ENCODE assay signal across 1 cellular context in the genomic region with DNA sequence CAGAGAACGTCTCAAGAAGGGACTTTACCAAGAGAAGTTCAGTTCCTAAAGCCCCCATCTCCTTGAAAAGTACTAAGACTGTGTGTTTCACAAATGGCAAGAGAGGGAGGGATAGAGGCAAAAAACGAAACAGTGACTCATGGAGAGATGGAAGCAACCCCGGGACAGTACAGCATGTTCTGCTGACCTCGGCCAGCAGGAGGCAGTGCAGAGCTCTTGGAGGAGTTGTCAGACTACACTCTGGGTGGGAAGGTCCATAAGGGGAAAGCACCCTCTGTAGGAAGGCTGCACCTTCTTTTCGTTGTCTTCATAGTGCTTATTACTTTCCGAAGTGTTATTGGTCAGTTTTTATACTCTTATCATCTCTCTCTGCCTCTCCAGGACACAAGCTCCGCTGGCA.
TF ChIP-seq lines count a peak whose summit lies in the region.

No MANE protein-coding gene starts in this region.

TF ChIP-seq in IMR-90, 13 proteins besides CTCF, POLR2A, EP300 and RAD21:
- TF ChIP-seq, protein P1, sequence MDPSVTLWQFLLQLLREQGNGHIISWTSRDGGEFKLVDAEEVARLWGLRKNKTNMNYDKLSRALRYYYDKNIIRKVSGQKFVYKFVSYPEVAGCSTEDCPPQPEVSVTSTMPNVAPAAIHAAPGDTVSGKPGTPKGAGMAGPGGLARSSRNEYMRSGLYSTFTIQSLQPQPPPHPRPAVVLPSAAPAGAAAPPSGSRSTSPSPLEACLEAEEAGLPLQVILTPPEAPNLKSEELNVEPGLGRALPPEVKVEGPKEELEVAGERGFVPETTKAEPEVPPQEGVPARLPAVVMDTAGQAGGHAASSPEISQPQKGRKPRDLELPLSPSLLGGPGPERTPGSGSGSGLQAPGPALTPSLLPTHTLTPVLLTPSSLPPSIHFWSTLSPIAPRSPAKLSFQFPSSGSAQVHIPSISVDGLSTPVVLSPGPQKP (IDR thresholded peaks at IDR 0.05; ENCODE audit: borderline replicate concordance, low read depth, low read length): no peak
- TF ChIP-seq RFX5 (IDR thresholded peaks at IDR 0.05; ENCODE audit: low read depth, low read length) (no peak), NFE2L2 (IDR thresholded peaks at IDR 0.05; ENCODE audit: low read depth, low read length) (no peak), MAFK (IDR thresholded peaks at IDR 0.05; ENCODE audit: low read depth, low read length) (no peak), FOS (IDR thresholded peaks at IDR 0.05; ENCODE audit: low read depth, low read length) (no peak), RCOR1 (IDR thresholded peaks at IDR 0.05; ENCODE audit: insufficient replicate concordance, low read length) (no peak), SMC3 (IDR thresholded peaks at IDR 0.05; ENCODE audit: low read depth, low read length) (no peak), MAZ (IDR thresholded peaks at IDR 0.05; ENCODE audit: borderline replicate concordance, low read depth, low read length) (no peak), CHD1 (IDR thresholded peaks at IDR 0.05; ENCODE audit: low read depth, low read length) (no peak), BHLHE40 (IDR thresholded peaks at IDR 0.05; ENCODE audit: low read depth, low read length) (no peak), CEBPB (IDR thresholded peaks at IDR 0.05; ENCODE audit: low read depth, low read length) (no peak), MXI1 (IDR thresholded peaks at IDR 0.05; ENCODE audit: borderline replicate concordance, low read depth, low read length) (no peak)
- TF ChIP-seq, protein P2, sequence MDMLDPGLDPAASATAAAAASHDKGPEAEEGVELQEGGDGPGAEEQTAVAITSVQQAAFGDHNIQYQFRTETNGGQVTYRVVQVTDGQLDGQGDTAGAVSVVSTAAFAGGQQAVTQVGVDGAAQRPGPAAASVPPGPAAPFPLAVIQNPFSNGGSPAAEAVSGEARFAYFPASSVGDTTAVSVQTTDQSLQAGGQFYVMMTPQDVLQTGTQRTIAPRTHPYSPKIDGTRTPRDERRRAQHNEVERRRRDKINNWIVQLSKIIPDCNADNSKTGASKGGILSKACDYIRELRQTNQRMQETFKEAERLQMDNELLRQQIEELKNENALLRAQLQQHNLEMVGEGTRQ (IDR thresholded peaks at IDR 0.05; ENCODE audit: low read depth, low read length): no peak
